1 cellular context compared by ENCODE assay signal in the genomic region with DNA sequence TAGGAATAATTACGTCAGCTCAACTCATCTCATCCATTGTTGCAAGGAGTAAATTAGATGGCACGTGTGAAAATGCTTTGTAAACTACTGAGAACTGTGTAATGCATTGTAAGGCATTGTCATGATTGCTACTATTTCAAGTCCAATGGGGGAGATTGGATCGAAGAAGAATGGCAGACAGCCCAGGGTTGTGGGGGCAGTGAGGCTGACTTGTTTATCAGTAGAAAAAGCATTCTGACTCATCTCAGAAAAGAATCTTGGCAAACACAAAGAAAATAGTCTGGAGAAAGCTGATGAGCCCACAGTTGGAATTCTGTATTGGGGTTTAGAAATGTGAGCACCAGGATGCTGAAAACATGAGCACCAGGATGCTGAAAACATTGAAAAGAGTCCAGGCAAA.
TF ChIP-seq lines count a peak whose summit lies in the region.

No MANE protein-coding gene starts in this region.

TF ChIP-seq in WTC11, 78 proteins besides CTCF, POLR2A, EP300 and RAD21 (continued from another document):
- TF ChIP-seq, protein P1, sequence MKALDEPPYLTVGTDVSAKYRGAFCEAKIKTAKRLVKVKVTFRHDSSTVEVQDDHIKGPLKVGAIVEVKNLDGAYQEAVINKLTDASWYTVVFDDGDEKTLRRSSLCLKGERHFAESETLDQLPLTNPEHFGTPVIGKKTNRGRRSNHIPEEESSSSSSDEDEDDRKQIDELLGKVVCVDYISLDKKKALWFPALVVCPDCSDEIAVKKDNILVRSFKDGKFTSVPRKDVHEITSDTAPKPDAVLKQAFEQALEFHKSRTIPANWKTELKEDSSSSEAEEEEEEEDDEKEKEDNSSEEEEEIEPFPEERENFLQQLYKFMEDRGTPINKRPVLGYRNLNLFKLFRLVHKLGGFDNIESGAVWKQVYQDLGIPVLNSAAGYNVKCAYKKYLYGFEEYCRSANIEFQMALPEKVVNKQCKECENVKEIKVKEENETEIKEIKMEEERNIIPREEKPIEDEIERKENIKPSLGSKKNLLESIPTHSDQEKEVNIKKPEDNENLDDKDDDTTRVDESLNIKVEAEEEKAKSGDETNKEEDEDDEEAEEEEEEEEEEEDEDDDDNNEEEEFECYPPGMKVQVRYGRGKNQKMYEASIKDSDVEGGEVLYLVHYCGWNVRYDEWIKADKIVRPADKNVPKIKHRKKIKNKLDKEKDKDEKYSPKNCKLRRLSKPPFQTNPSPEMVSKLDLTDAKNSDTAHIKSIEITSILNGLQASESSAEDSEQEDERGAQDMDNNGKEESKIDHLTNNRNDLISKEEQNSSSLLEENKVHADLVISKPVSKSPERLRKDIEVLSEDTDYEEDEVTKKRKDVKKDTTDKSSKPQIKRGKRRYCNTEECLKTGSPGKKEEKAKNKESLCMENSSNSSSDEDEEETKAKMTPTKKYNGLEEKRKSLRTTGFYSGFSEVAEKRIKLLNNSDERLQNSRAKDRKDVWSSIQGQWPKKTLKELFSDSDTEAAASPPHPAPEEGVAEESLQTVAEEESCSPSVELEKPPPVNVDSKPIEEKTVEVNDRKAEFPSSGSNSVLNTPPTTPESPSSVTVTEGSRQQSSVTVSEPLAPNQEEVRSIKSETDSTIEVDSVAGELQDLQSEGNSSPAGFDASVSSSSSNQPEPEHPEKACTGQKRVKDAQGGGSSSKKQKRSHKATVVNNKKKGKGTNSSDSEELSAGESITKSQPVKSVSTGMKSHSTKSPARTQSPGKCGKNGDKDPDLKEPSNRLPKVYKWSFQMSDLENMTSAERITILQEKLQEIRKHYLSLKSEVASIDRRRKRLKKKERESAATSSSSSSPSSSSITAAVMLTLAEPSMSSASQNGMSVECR (CRISPR knock-in tag; IDR thresholded peaks at IDR 0.05; ENCODE audit: borderline replicate concordance) = no peak
- no peak for TF ChIP-seq JUN (CRISPR knock-in tag; IDR thresholded peaks at IDR 0.05)
- no peak for TF ChIP-seq RELA (CRISPR knock-in tag; IDR thresholded peaks at IDR 0.05; ENCODE audit: borderline replicate concordance)
- TF ChIP-seq, protein P2, sequence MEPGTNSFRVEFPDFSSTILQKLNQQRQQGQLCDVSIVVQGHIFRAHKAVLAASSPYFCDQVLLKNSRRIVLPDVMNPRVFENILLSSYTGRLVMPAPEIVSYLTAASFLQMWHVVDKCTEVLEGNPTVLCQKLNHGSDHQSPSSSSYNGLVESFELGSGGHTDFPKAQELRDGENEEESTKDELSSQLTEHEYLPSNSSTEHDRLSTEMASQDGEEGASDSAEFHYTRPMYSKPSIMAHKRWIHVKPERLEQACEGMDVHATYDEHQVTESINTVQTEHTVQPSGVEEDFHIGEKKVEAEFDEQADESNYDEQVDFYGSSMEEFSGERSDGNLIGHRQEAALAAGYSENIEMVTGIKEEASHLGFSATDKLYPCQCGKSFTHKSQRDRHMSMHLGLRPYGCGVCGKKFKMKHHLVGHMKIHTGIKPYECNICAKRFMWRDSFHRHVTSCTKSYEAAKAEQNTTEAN (CRISPR knock-in tag; IDR thresholded peaks at IDR 0.05) = no peak
- TF ChIP-seq, protein P3, sequence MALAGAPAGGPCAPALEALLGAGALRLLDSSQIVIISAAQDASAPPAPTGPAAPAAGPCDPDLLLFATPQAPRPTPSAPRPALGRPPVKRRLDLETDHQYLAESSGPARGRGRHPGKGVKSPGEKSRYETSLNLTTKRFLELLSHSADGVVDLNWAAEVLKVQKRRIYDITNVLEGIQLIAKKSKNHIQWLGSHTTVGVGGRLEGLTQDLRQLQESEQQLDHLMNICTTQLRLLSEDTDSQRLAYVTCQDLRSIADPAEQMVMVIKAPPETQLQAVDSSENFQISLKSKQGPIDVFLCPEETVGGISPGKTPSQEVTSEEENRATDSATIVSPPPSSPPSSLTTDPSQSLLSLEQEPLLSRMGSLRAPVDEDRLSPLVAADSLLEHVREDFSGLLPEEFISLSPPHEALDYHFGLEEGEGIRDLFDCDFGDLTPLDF (CRISPR knock-in tag; IDR thresholded peaks at IDR 0.05) = no peak
- no peak for TF ChIP-seq MXD4 (CRISPR knock-in tag; IDR thresholded peaks at IDR 0.05; ENCODE audit: borderline replicate concordance)
